8 cellular contexts compared by ENCODE assay signal in the genomic region with DNA sequence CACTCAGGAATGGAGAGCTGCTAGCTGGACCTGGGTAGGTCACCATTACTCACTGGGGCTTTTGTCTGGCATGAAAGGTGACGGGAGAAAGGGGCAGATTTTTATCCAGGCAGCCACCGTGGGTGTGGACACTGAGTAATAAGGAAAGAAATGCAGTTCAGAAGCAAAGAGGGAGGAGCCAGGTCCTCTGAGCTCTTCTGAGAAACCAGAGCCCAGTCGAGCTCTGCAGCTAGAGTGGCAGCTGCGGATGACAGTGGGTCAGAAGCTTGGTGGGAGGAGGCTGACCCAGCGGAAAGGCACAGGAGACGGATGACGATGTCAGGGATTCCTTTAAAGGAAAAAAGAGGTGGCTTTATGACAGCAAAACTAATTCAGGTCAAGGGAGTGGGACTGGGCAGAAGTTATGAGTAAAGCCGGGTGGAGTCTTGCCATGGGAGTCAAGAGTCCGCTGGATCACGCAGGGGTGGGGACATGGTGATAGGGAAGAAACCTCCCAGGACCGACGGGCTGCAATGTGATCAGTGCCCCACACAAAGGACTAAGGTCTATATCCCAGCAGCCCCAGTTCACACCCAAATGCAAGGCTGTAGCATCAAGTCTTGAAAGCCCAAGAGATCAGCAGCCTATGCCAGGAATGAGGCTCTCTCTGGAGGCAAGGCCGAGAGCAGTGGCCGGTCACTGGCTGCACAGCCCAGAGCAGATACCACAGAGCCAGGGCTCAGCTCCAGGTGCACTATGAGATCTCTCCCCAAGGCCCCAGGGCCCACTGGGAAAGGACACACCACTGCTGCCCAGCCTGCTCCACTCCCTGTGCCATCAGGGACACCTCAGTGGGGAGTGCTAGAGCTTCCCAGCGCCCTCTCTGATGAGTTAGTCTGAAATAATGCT. TPM values are rescaled to one million over a fixed set of nuclear protein-coding genes. Genes with fewer than 3 reads are reported as not detected.
A peak's percentile ranks its signal among the peaks of the same experiment; 100 is the strongest.
DNase-seq lines count a peak whose midpoint lies in the region; ATAC-seq, FAIRE-seq and TF ChIP-seq lines count a peak whose summit lies in the region.

No MANE protein-coding gene starts in this region.

- peak; percentile 66 for DNase-seq in AG09309 (ENCODE audit: low read depth)
- DNase-seq in NT2/D1 (ENCODE audit: low read depth, low spot score) = no peak
- DNase-seq in neural crest cell (ENCODE audit: low read depth, low spot score) = no peak
- no peak for DNase-seq in NCI-H2029 treated with DMSO at 0.1 percent for 48 hours (lab: John Stamatoyannopoulos, UW)
- no peak for DNase-seq in NCI-H526 treated with DMSO at 0.1 percent for 48 hours (lab: John Stamatoyannopoulos, UW)
- no peak for DNase-seq in GM12891 (ENCODE audit: insufficient read length, low spot score)

- H3K36me3 Mint-ChIP-seq in neural crest cell (ENCODE audit: low read depth) = peaks cover 7% of the 10 kb centered on the region

- FAIRE-seq in endometrium (lab: Jason Lieb, UNC) (peak; percentile 64), GM12891 (lab: Jason Lieb, UNC) (no peak)

- ATAC-seq in GM21367 (IDR thresholded peaks at IDR 0.05; ENCODE audit: unreplicated experiment) = no peak

- H3K27me3 Mint-ChIP-seq in neural crest cell (ENCODE audit: low read depth) = no peaks in the 10 kb centered on the region

- no peak for TF ChIP-seq POLR2A in GM12891 (IDR thresholded peaks at IDR 0.05; ENCODE audit: low read depth, low read length)

- peak overlapping the region; percentile 64 for H3K27ac Mint-ChIP-seq in neural crest cell (ENCODE audit: unreplicated experiment)

- H3K9ac ChIP-seq in NT2/D1 (ENCODE audit: insufficient read length, low read depth) = peak overlapping the region; percentile 56

- no peaks in the 10 kb centered on the region for H3K9me3 ChIP-seq in NT2/D1 (ENCODE audit: insufficient read depth, low read length)

- H3K4me1 Mint-ChIP-seq in neural crest cell = peaks cover 41% of the 10 kb centered on the region

- H3K27me3 ChIP-seq in NT2/D1 (ENCODE audit: insufficient read depth, insufficient read length) = no peaks in the 10 kb centered on the region

- no peak overlapping the region for H3K4me3 ChIP-seq in AG09309 (ENCODE audit: control insufficient read depth, low read depth, low read length)
- H3K4me3 ChIP-seq in NT2/D1 (ENCODE audit: insufficient read length, low read depth) = no peak overlapping the region

- TF ChIP-seq CTCF in AG09309 (IDR thresholded peaks at IDR 0.05; ENCODE audit: control insufficient read depth, insufficient read depth, low read depth, low read length, missing control alignments) = no peak
- no peak for TF ChIP-seq CTCF in neural crest cell (conservative IDR thresholded peaks at IDR 0.05)

- peaks cover 18% of the 10 kb centered on the region for H3K36me3 ChIP-seq in NT2/D1 (ENCODE audit: insufficient read depth, insufficient read length, low read length)

- no peaks in the 10 kb centered on the region for H3K9me3 Mint-ChIP-seq in neural crest cell

- peak overlapping the region; percentile 45 for H3K4me3 Mint-ChIP-seq in neural crest cell

- H3K4me1 ChIP-seq in NT2/D1 (ENCODE audit: insufficient read depth, insufficient read length) = peaks cover 13% of the 10 kb centered on the region

TF ChIP-seq in GM12891, 5 proteins besides CTCF, POLR2A, EP300 and RAD21:
- TF ChIP-seq PAX5 (IDR thresholded peaks at IDR 0.05; ENCODE audit: insufficient read depth, low read length, severe bottlenecking) (no peak), POLR2AphosphoS5 (IDR thresholded peaks at IDR 0.05; ENCODE audit: low read depth, low read length) (no peak), POU2F2 (IDR thresholded peaks at IDR 0.05; ENCODE audit: low read depth, low read length) (no peak), SPI1 (IDR thresholded peaks at IDR 0.05; ENCODE audit: low read depth, low read length) (no peak), TAF1 (IDR thresholded peaks at IDR 0.05; ENCODE audit: low read depth, low read length) (no peak)

RNA-seq across cellular contexts. Expression of a gene that starts 6.3 kb away (rescaled TPM):
- total RNA-seq in neural crest cell = 24.7 and 26.9 TPM in 2 replicates
- 7.7 TPM for polyA plus RNA-seq in GM12891 (2012; ENCODE audit: low read depth, missing spikeins)
